Comparison of ENCODE assay signal across 11 cellular contexts in the genomic region with DNA sequence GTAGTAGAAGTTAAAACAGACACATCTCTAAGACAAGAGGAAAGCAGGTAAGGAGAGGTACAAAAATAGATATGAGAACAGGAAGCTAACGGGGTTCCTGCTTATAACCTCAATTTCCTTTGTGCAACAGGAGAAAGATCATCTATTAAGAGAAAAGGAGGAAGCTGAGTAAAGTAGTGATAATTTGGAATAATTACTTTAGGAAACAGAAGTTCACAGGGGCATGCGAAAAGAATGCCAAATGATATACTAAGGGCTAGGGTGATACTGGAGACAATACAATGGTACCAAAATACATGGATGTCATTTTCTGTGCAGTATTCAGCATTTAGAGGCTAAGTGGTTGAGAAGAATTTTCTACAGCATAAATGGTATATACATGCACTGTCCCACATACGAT.
A peak's percentile ranks its signal among the peaks of the same experiment; 100 is the strongest.
DNase-seq lines count a peak whose midpoint lies in the region; ATAC-seq and TF ChIP-seq lines count a peak whose summit lies in the region.
"Had no signal": no experiment of that assay in that cellular context is flagged by ENCODE, and none has a peak within 500 bp of the region (broad histone marks: within the 10 kb centered on the region; RNA-seq: fewer than 3 reads in every experiment).

No MANE protein-coding gene starts in this region.

- H3K4me1 ChIP-seq in BLaER1 (peaks cover 53% of the 10 kb centered on the region), aorta (ENCODE audit: control insufficient read depth in 1 of 2, insufficient read depth in 2 of 2, low read length in 2 of 2) (peaks cover 2 to 3% of the 10 kb centered on the region in 2 donors)

- no peak overlapping the region for H3K9ac ChIP-seq in BLaER1

- H4K20me1 ChIP-seq in BLaER1: peaks cover 80% of the 10 kb centered on the region

- intact Hi-C loops in aorta (cut with DNase I): no loop called here

- no peak for TF ChIP-seq POLR2A in NB4 (IDR thresholded peaks at IDR 0.05; ENCODE audit: extremely low read depth, insufficient read length)

- H3K9me3 ChIP-seq in BLaER1: peaks cover 23% of the 10 kb centered on the region
- no peaks in the 10 kb centered on the region for H3K9me3 ChIP-seq in aorta (ENCODE audit: control insufficient read depth, low read length)
- H3K9me3 ChIP-seq: uterus had no signal

- DNase-seq in NB4 (ENCODE audit: low read depth): peak; percentile 55
- peak; percentile 81 for DNase-seq in dermis blood vessel endothelial cell
- DNase-seq in NCI-H226: no peak
- no peak for DNase-seq in NCI-H1930 (lab: John Stamatoyannopoulos, UW)
- DNase-seq in DMS114 treated with DMSO at 0.1 percent for 48 hours (lab: John Stamatoyannopoulos, UW; ENCODE audit: unreplicated experiment): no peak
- DNase-seq in aorta: no peak
- DNase-seq: NCI-H1105, nucleus accumbens, uterus had no signal

- peak; percentile 9 for ATAC-seq in GM18868 (IDR thresholded peaks at IDR 0.05; ENCODE audit: unreplicated experiment)
- ATAC-seq in aorta (ENCODE audit: low FRiP score): no peak

- 87 to 91% methylated on average over 3 of the region's 3 CpGs for WGBS in aorta, 2 donors

- H3K36me3 ChIP-seq in BLaER1 (peaks cover 35% of the 10 kb centered on the region), aorta (ENCODE audit: control insufficient read depth in 1 of 2, insufficient read depth in 2 of 2, low read length in 1 of 2) (no peaks in the 10 kb centered on the region)
- H3K36me3 ChIP-seq: uterus had no signal

- H3K4me2 ChIP-seq in BLaER1: peak overlapping the region; percentile 75

- peak overlapping the region; percentile 47 for H3K27ac ChIP-seq in BLaER1
- H3K27ac ChIP-seq in aorta (ENCODE audit: low read depth in 1 of 2, low read length in 2 of 2): no peak overlapping the region

- no peaks in the 10 kb centered on the region for H3K27me3 ChIP-seq in BLaER1
- no peaks in the 10 kb centered on the region for H3K27me3 ChIP-seq in aorta (ENCODE audit: control insufficient read depth in 1 of 2, insufficient read depth in 2 of 2, low read length in 1 of 2)
- H3K27me3 ChIP-seq: uterus had no signal

- no peak for TF ChIP-seq CTCF in NB4 (IDR thresholded peaks at IDR 0.05; ENCODE audit: low read depth, low read length)

- H3K4me3 ChIP-seq in BLaER1: no peak overlapping the region
- no peak overlapping the region for H3K4me3 ChIP-seq in NB4 (ENCODE audit: low read depth, low read length)
- H3K4me3 ChIP-seq in aorta (ENCODE audit: low read length in 2 of 2): no peak overlapping the region
- H3K4me3 ChIP-seq: uterus had no signal

Comparison
In these comparisons a context has a peak if more than half of its experiments do, and no peak if none do; other contexts are left out.
1. DNase-seq: peak in NB4 (single experiment) and dermis blood vessel endothelial cell (single experiment); none in NCI-H226 (single experiment), NCI-H1930 (0 of 2), DMS114 treated with DMSO at 0.1 percent for 48 hours (single experiment) and aorta (0 of 2).